In the genomic region with DNA sequence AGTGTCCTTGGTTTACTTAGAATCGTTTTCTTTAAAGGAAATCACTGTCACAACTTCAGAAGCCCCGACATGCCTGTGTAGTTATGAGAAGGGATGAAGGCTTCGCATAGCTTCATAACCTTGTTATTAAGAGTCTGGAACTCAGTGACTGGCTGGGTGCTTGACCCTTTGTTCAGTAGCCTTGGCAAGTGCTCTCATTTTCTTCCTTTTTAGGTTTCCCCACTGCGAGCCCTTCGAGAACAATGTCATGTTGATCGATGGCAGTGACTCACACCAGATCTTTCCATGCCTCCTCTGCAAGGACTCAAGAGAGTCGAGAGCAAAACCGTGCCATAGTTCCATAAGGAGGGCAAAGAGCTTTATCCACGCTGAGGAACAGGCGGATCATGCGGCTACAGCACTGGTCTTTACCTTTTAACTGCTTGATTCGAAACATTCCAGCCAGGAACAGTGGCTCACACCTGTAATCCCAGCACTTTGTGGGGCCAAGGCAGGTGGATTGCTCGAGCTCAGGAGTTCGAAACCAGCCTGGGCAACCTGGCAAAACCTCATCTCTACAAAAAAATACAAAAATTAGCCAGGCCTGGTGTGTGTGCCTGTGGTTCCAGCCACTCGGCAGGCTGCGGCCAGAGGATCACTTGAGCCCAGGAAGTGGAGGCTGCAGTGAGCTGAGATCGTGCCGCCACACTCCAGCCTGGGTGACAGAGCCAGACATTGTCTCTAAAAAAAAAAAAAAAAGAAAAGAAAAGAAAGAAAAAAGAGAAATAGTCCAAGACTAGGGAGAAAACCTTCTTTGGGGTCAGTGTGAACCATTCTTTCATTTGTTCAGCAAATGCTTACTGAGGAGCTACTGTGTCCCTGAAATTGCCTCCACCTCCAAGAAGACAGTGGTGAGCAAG, we compare ENCODE assay signal across 8 cellular contexts.
A peak's percentile ranks its signal among the peaks of the same experiment; 100 is the strongest.
DNase-seq lines count a peak whose midpoint lies in the region; ATAC-seq and TF ChIP-seq lines count a peak whose summit lies in the region.

No MANE protein-coding gene starts in this region.

- H3K9me3 ChIP-seq in muscle layer of colon (ENCODE audit: low read length): peaks cover 5% of the 10 kb centered on the region
- H3K9me3 ChIP-seq in aorta (ENCODE audit: control insufficient read depth, low read length): no peaks in the 10 kb centered on the region

- TF ChIP-seq CTCF in natural killer cell (IDR thresholded peaks at IDR 0.05) (no peak), WTC11 (IDR thresholded peaks at IDR 0.05) (no peak)

- ATAC-seq in natural killer cell (no peak), aorta (ENCODE audit: low FRiP score) (peak; percentile 87), WTC11 (no peak; the same call in 1 of the 2 replicates), GM19455 (IDR thresholded peaks at IDR 0.05; ENCODE audit: unreplicated experiment) (no peak)
- no peak for ATAC-seq in natural killer cell treated with Interleukin-12 subunit alpha and Interleukin-12 subunit beta and Interleukin-15 and Interleukin-18, amount 100 ng/mL, for 72 hours

- peaks cover 23 to 34% of the 10 kb centered on the region in 2 donors for H3K27me3 Mint-ChIP-seq in natural killer cell (ENCODE audit: low read depth in 2 of 2)
- peaks cover 14 to 19% of the 10 kb centered on the region in 2 donors for H3K27me3 Mint-ChIP-seq in natural killer cell treated with Interleukin-12 subunit alpha and Interleukin-12 subunit beta and Interleukin-15 and Interleukin-18, amount 100 ng/mL, for 72 hours
- no peaks in the 10 kb centered on the region; the same call in none of the 2 replicates for H3K27me3 Mint-ChIP-seq in WTC11 (ENCODE audit: low read depth)

- H3K9me3 Mint-ChIP-seq in natural killer cell (no peaks in the 10 kb centered on the region), WTC11 (peaks cover 28% of the 10 kb centered on the region)
- no peaks in the 10 kb centered on the region for H3K9me3 Mint-ChIP-seq in natural killer cell treated with Interleukin-12 subunit alpha and Interleukin-12 subunit beta and Interleukin-15 and Interleukin-18, amount 100 ng/mL, for 72 hours

- intact Hi-C loops in natural killer cell (cut with micrococcal nuclease) (no loop called here), aorta (cut with DNase I) (loop anchor here (5.0 kb wide), 3 partner anchors 59 to 94 kb away; a partner anchor contains a TSS)

- H3K4me1 Mint-ChIP-seq in natural killer cell: peaks cover 13 to 23% of the 10 kb centered on the region in 2 donors
- peaks cover 2 to 9% of the 10 kb centered on the region in 2 donors for H3K4me1 Mint-ChIP-seq in natural killer cell treated with Interleukin-12 subunit alpha and Interleukin-12 subunit beta and Interleukin-15 and Interleukin-18, amount 100 ng/mL, for 72 hours (ENCODE audit: low read depth in 2 of 2)
- H3K4me1 Mint-ChIP-seq in WTC11: peaks cover 27% of the 10 kb centered on the region

- POLR2A ChIA-PET in WTC11 (lab: Charles Lee): interaction anchor here (0.6 kb wide), 1 partner anchor 38 kb away, joined by 3 read pairs; no protein-coding TSS in a partner anchor

- peak overlapping the region; percentile 87 for H3K27ac ChIP-seq in epithelial cell of prostate
- H3K27ac ChIP-seq in muscle layer of colon (ENCODE audit: low read depth, low read length): peak overlapping the region; percentile 98
- H3K27ac ChIP-seq in aorta (ENCODE audit: low read depth in 1 of 2, low read length in 2 of 2): peak overlapping the region; percentile 88 to 99

- H3K4me3 ChIP-seq in muscle layer of colon (ENCODE audit: low read depth in 1 of 2, low read length in 2 of 2): no peak overlapping the region
- H3K4me3 ChIP-seq in aorta (ENCODE audit: low read length in 2 of 2): no peak overlapping the region

- CTCF ChIA-PET in WTC11 (lab: Charles Lee): interaction anchor here (0.7 to 1.0 kb wide), 2 partner anchors 44 to 1702 kb away, joined by 3 to 4 read pairs; a partner anchor contains a TSS

- peak overlapping the region; percentile 26 to 45 for H3K27ac Mint-ChIP-seq in natural killer cell
- H3K27ac Mint-ChIP-seq in natural killer cell treated with Interleukin-12 subunit alpha and Interleukin-12 subunit beta and Interleukin-15 and Interleukin-18, amount 100 ng/mL, for 72 hours: no peak overlapping the region
- no peak overlapping the region for H3K27ac Mint-ChIP-seq in WTC11

- H3K27me3 ChIP-seq in muscle layer of colon (ENCODE audit: control insufficient read depth in 1 of 2, insufficient read depth in 2 of 2, low read length in 2 of 2) (no peaks in the 10 kb centered on the region), aorta (ENCODE audit: control insufficient read depth in 1 of 2, insufficient read depth in 2 of 2, low read length in 1 of 2) (no peaks in the 10 kb centered on the region)

- H3K36me3 ChIP-seq in muscle layer of colon (ENCODE audit: insufficient read depth, low read length) (no peaks in the 10 kb centered on the region), aorta (ENCODE audit: control insufficient read depth in 1 of 2, insufficient read depth in 2 of 2, low read length in 1 of 2) (no peaks in the 10 kb centered on the region)

- DNase-seq in natural killer cell (no peak), epithelial cell of prostate (ENCODE audit: low read depth, low spot score) (no peak), aorta (peak; percentile 76 to 77), NCI-H446 treated with DMSO at 0.1 percent for 48 hours (lab: John Stamatoyannopoulos, UW) (no peak), WTC11 (ENCODE audit: low spot score) (no peak)
- DNase-seq in natural killer cell treated with Interleukin-12 subunit alpha and Interleukin-12 subunit beta and Interleukin-15 and Interleukin-18, amount 100 ng/mL, for 72 hours (ENCODE audit: low spot score): no peak

- H3K4me3 Mint-ChIP-seq in natural killer cell: peak overlapping the region; percentile 13
- no peak overlapping the region for H3K4me3 Mint-ChIP-seq in natural killer cell treated with Interleukin-12 subunit alpha and Interleukin-12 subunit beta and Interleukin-15 and Interleukin-18, amount 100 ng/mL, for 72 hours
- H3K4me3 Mint-ChIP-seq in WTC11: no peak overlapping the region

- H3K36me3 Mint-ChIP-seq in natural killer cell (no peaks in the 10 kb centered on the region), WTC11 (peaks cover 26% of the 10 kb centered on the region)
- no peaks in the 10 kb centered on the region for H3K36me3 Mint-ChIP-seq in natural killer cell treated with Interleukin-12 subunit alpha and Interleukin-12 subunit beta and Interleukin-15 and Interleukin-18, amount 100 ng/mL, for 72 hours

- H3K4me1 ChIP-seq in muscle layer of colon (ENCODE audit: insufficient read depth, low read length) (peaks cover 59% of the 10 kb centered on the region), aorta (ENCODE audit: control insufficient read depth in 1 of 2, insufficient read depth in 2 of 2, low read length in 2 of 2) (peaks cover 8 to 21% of the 10 kb centered on the region in 2 donors)

- H3K9ac ChIP-seq in muscle layer of colon (ENCODE audit: low read length): peak overlapping the region; percentile 73

- WGBS in aorta, 2 donors: 2 to 4% methylated on average over 18 of the region's 18 CpGs

TF ChIP-seq in WTC11, 78 proteins besides CTCF, POLR2A, EP300 and RAD21 (continues in another document):
- no peak for TF ChIP-seq GRHL2 (CRISPR knock-in tag; IDR thresholded peaks at IDR 0.05; ENCODE audit: insufficient replicate concordance, severe bottlenecking)
- no peak for TF ChIP-seq ZNF121 (CRISPR knock-in tag; IDR thresholded peaks at IDR 0.05)
- TF ChIP-seq, protein P1, sequence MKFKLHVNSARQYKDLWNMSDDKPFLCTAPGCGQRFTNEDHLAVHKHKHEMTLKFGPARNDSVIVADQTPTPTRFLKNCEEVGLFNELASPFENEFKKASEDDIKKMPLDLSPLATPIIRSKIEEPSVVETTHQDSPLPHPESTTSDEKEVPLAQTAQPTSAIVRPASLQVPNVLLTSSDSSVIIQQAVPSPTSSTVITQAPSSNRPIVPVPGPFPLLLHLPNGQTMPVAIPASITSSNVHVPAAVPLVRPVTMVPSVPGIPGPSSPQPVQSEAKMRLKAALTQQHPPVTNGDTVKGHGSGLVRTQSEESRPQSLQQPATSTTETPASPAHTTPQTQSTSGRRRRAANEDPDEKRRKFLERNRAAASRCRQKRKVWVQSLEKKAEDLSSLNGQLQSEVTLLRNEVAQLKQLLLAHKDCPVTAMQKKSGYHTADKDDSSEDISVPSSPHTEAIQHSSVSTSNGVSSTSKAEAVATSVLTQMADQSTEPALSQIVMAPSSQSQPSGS (CRISPR knock-in tag; IDR thresholded peaks at IDR 0.05; ENCODE audit: borderline replicate concordance, low read depth): no peak
- TF ChIP-seq, protein P2, sequence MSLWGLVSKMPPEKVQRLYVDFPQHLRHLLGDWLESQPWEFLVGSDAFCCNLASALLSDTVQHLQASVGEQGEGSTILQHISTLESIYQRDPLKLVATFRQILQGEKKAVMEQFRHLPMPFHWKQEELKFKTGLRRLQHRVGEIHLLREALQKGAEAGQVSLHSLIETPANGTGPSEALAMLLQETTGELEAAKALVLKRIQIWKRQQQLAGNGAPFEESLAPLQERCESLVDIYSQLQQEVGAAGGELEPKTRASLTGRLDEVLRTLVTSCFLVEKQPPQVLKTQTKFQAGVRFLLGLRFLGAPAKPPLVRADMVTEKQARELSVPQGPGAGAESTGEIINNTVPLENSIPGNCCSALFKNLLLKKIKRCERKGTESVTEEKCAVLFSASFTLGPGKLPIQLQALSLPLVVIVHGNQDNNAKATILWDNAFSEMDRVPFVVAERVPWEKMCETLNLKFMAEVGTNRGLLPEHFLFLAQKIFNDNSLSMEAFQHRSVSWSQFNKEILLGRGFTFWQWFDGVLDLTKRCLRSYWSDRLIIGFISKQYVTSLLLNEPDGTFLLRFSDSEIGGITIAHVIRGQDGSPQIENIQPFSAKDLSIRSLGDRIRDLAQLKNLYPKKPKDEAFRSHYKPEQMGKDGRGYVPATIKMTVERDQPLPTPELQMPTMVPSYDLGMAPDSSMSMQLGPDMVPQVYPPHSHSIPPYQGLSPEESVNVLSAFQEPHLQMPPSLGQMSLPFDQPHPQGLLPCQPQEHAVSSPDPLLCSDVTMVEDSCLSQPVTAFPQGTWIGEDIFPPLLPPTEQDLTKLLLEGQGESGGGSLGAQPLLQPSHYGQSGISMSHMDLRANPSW (CRISPR knock-in tag; conservative IDR thresholded peaks at IDR 0.05; ENCODE audit: low read depth): no peak
- no peak for TF ChIP-seq EMX1 (CRISPR knock-in tag; IDR thresholded peaks at IDR 0.05)
- TF ChIP-seq SOX15 (CRISPR knock-in tag; IDR thresholded peaks at IDR 0.05): no peak
- no peak for TF ChIP-seq ZNF232 (CRISPR knock-in tag; IDR thresholded peaks at IDR 0.05)
- no peak for TF ChIP-seq ZNF671 (CRISPR knock-in tag; IDR thresholded peaks at IDR 0.05)
- no peak for TF ChIP-seq ZNF423 (CRISPR knock-in tag; IDR thresholded peaks at IDR 0.05)
- TF ChIP-seq PRRX2 (CRISPR knock-in tag; IDR thresholded peaks at IDR 0.05): no peak
- TF ChIP-seq TCF7 (CRISPR knock-in tag; IDR thresholded peaks at IDR 0.05; ENCODE audit: low read depth): no peak
- TF ChIP-seq ETV6 (CRISPR knock-in tag; IDR thresholded peaks at IDR 0.05): no peak
- TF ChIP-seq ELF4 (CRISPR knock-in tag; IDR thresholded peaks at IDR 0.05; ENCODE audit: low read depth): no peak
- no peak for TF ChIP-seq ZNF263 (CRISPR knock-in tag; IDR thresholded peaks at IDR 0.05; ENCODE audit: low read depth)

Comparison
In these comparisons a context has a peak if more than half of its experiments do, and no peak if none do; other contexts are left out.
1. H3K27ac Mint-ChIP-seq: peak in natural killer cell (2 of 2); none in natural killer cell treated with Interleukin-12 subunit alpha and Interleukin-12 subunit beta and Interleukin-15 and Interleukin-18, amount 100 ng/mL, for 72 hours (0 of 2) and WTC11 (single experiment).
2. DNase-seq: peak in aorta (2 of 2); none in natural killer cell (single experiment), natural killer cell treated with Interleukin-12 subunit alpha and Interleukin-12 subunit beta and Interleukin-15 and Interleukin-18, amount 100 ng/mL, for 72 hours (single experiment), epithelial cell of prostate (single experiment), NCI-H446 treated with DMSO at 0.1 percent for 48 hours (single experiment) and WTC11 (single experiment).
3. Peak in every context shown above with its lines, with median percentiles within 50 percentile points of each other: H3K27ac ChIP-seq.